Comparison of ENCODE assay signal across 12 cellular contexts in genomic region chr12:31951939-31952338, GRCh38.
"Had no signal": no experiment of that assay in that cellular context is flagged by ENCODE, and none has a peak within 500 bp of the region (broad histone marks: within the 10 kb centered on the region; RNA-seq: fewer than 3 reads in every experiment).

No MANE protein-coding gene starts in this region.

- H3K36me3 Mint-ChIP-seq: neural progenitor cell had no signal

- H3K4me3 ChIP-seq: neural progenitor cell, ovary, right lobe of liver, smooth muscle cell, testis had no signal

- H3K4me1 Mint-ChIP-seq: neural progenitor cell had no signal

- DNase-seq: activated CD4-positive, alpha-beta T cell treated with anti-CD3 and anti-CD28 coated beads, Interleukin-2, amount 50 U/mL, for 1 hour; activated naive CD4-positive, alpha-beta T cell treated with anti-CD3 and anti-CD28 coated beads, Interleukin-2, amount 10 ng/mL, durations not matched to agents 7 days and 5 days; activated T-cell treated with anti-CD3 and anti-CD28 coated beads for 4 hours; head of caudate nucleus; immature natural killer cell; ovary; right lobe of liver; stimulated activated naive CD8-positive, alpha-beta T cell treated with anti-CD3 and anti-CD28 coated beads, Interleukin-15, amount 100 ng/mL, for 72 hours; T-helper 2 cell; testis had no signal

- H3K4me3 Mint-ChIP-seq: activated naive CD4-positive, alpha-beta T cell treated with anti-CD3 and anti-CD28 coated beads, Interleukin-2, amount 10 ng/mL, durations not matched to agents 7 days and 5 days; immature natural killer cell; neural progenitor cell; stimulated activated naive CD8-positive, alpha-beta T cell treated with anti-CD3 and anti-CD28 coated beads, Interleukin-15, amount 100 ng/mL, for 72 hours had no signal

- ATAC-seq: right lobe of liver; stimulated activated naive CD8-positive, alpha-beta T cell treated with anti-CD3 and anti-CD28 coated beads, Interleukin-15, amount 100 ng/mL, for 72 hours had no signal

- H3K27me3 Mint-ChIP-seq: activated naive CD4-positive, alpha-beta T cell treated with anti-CD3 and anti-CD28 coated beads, Interleukin-2, amount 10 ng/mL, durations not matched to agents 7 days and 5 days; stimulated activated naive CD8-positive, alpha-beta T cell treated with anti-CD3 and anti-CD28 coated beads, Interleukin-15, amount 100 ng/mL, for 72 hours had no signal

- H3K27ac Mint-ChIP-seq: neural progenitor cell; stimulated activated naive CD8-positive, alpha-beta T cell treated with anti-CD3 and anti-CD28 coated beads, Interleukin-15, amount 100 ng/mL, for 72 hours had no signal
